ENCODE assay signal across 21 cellular contexts in genomic region chr2:19883971-19884720, GRCh38.
"Had no signal": no experiment of that assay in that cellular context is flagged by ENCODE, and none has a peak within 500 bp of the region (broad histone marks: within the 10 kb centered on the region; RNA-seq: fewer than 3 reads in every experiment).

No MANE protein-coding gene starts in this region.

- H3K9me3 Mint-ChIP-seq: activated CD4-positive, alpha-beta memory T cell treated with anti-CD3 and anti-CD28 coated beads for 36 hours; activated naive CD8-positive, alpha-beta T cell treated with anti-CD3 and anti-CD28 coated beads, Interleukin-2, amount 10 ng/mL, durations not matched to agents 7 days and 5 days; activated T-cell treated with anti-CD3 and anti-CD28 coated beads, Interleukin-2, amount 50 U/mL, for 72 hours; central memory CD8-positive, alpha-beta T cell had no signal

- H3K27ac ChIP-seq: brain microvascular endothelial cell, coronary artery, ovary, upper lobe of left lung had no signal

- H3K27ac Mint-ChIP-seq: activated CD4-positive, alpha-beta memory T cell treated with anti-CD3 and anti-CD28 coated beads for 36 hours; activated CD4-positive, alpha-beta T cell treated with anti-CD3 and anti-CD28 coated beads for 36 hours; activated naive CD8-positive, alpha-beta T cell treated with anti-CD3 and anti-CD28 coated beads, Interleukin-2, amount 10 ng/mL, durations not matched to agents 7 days and 5 days; activated T-cell treated with anti-CD3 and anti-CD28 coated beads, Interleukin-2, amount 50 U/mL, for 72 hours had no signal

- H3K36me3 Mint-ChIP-seq: activated CD4-positive, alpha-beta memory T cell treated with anti-CD3 and anti-CD28 coated beads for 36 hours had no signal

- DNase-seq: activated CD4-positive, alpha-beta memory T cell treated with anti-CD3 and anti-CD28 coated beads for 36 hours; activated CD4-positive, alpha-beta T cell treated with anti-CD3 and anti-CD28 coated beads for 36 hours; activated gamma-delta T cell treated with Interleukin-2 at 50 U/mL for 16 hours; activated naive CD8-positive, alpha-beta T cell treated with anti-CD3 and anti-CD28 coated beads, Interleukin-2, amount 10 ng/mL, durations not matched to agents 7 days and 5 days; activated T-cell treated with anti-CD3 and anti-CD28 coated beads, Interleukin-2, amount 50 U/mL, for 72 hours; anterior cingulate cortex; brain microvascular endothelial cell; effector CD4-positive, alpha-beta T cell; foreskin fibroblast; glutamatergic neuron; hypothalamus; kidney; left ventricle myocardium superior; mesendoderm; ovary; stimulated activated CD4-positive, alpha-beta T cell treated with anti-CD3 and anti-CD28 coated beads, Interleukin-4, amount 100 ng/mL, for 1 hour; stimulated activated naive CD8-positive, alpha-beta T cell treated with anti-CD3 and anti-CD28 coated beads, Interleukin-15, Interleukin-2, amounts not matched to agents 100 U/mL and 50 U/mL, for 24 hours; T-helper 2 cell; upper lobe of left lung had no signal

- H3K4me1 Mint-ChIP-seq: activated naive CD8-positive, alpha-beta T cell treated with anti-CD3 and anti-CD28 coated beads, Interleukin-2, amount 10 ng/mL, durations not matched to agents 7 days and 5 days; central memory CD8-positive, alpha-beta T cell had no signal

- H3K27me3 ChIP-seq: brain microvascular endothelial cell, ovary, upper lobe of left lung had no signal

- H3K9me3 ChIP-seq: ovary, upper lobe of left lung had no signal

- H3K4me3 Mint-ChIP-seq: activated CD4-positive, alpha-beta memory T cell treated with anti-CD3 and anti-CD28 coated beads for 36 hours; activated CD4-positive, alpha-beta T cell treated with anti-CD3 and anti-CD28 coated beads for 36 hours; activated naive CD8-positive, alpha-beta T cell treated with anti-CD3 and anti-CD28 coated beads, Interleukin-2, amount 10 ng/mL, durations not matched to agents 7 days and 5 days; activated T-cell treated with anti-CD3 and anti-CD28 coated beads, Interleukin-2, amount 50 U/mL, for 72 hours; central memory CD8-positive, alpha-beta T cell had no signal

- H3K27me3 Mint-ChIP-seq: activated CD4-positive, alpha-beta memory T cell treated with anti-CD3 and anti-CD28 coated beads for 36 hours; activated CD4-positive, alpha-beta T cell treated with anti-CD3 and anti-CD28 coated beads for 36 hours; activated naive CD8-positive, alpha-beta T cell treated with anti-CD3 and anti-CD28 coated beads, Interleukin-2, amount 10 ng/mL, durations not matched to agents 7 days and 5 days; central memory CD8-positive, alpha-beta T cell had no signal

- ATAC-seq: activated CD4-positive, alpha-beta T cell treated with anti-CD3 and anti-CD28 coated beads for 36 hours; activated T-cell treated with anti-CD3 and anti-CD28 coated beads, Interleukin-2, amount 50 U/mL, for 72 hours; left ventricle myocardium superior; stimulated activated naive CD8-positive, alpha-beta T cell treated with anti-CD3 and anti-CD28 coated beads, Interleukin-15, Interleukin-2, amounts not matched to agents 100 U/mL and 50 U/mL, for 24 hours had no signal
